In the genomic region with DNA sequence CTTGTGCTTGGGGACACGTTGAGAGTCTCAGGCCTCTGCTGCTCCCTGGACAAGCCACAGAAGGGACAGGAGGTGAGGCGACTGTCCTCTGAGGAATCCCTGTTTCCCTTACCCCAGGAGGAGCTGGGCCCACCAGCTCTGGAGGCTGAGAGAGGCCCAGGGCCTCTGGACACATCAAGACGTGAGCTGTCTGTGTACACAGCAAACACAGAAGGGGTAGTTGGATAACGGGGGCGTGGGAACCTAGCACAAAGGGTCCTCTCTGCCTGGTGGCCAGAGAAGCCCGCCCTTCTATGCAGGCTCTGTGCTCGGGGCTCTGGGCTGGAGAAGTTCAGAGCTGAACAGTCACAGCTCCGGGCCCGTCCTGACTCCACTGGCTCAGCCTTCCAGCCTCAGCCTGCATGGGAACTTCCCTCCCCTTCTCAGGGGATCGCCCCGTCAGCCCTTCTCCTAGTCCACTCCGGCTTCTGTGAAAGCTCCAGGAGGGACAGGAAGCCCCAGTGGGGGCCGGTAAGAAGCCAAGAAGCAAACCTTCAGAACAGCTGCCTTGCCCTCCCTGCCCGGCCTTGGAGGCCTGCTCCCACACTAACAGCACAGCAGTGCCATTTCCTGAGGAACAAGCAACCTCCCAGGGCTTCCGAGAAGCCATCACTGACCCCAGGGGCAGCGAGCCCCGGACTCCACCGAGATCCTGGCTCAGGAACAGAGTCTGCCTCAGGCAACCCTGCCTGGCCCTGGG, we compare ENCODE assay signal across 23 cellular contexts.
DNase-seq lines count a peak whose midpoint lies in the region; ATAC-seq and TF ChIP-seq lines count a peak whose summit lies in the region.
"Had no signal": no experiment of that assay in that cellular context is flagged by ENCODE, and none has a peak within 500 bp of the region (broad histone marks: within the 10 kb centered on the region; RNA-seq: fewer than 3 reads in every experiment).

No MANE protein-coding gene starts in this region.

- TF ChIP-seq CTCF in heart right ventricle (IDR thresholded peaks at IDR 0.05) (no peak), neural crest cell (conservative IDR thresholded peaks at IDR 0.05) (no peak)

- H3K36me3 Mint-ChIP-seq in neural crest cell (ENCODE audit: low read depth) = no peaks in the 10 kb centered on the region
- H3K36me3 Mint-ChIP-seq: activated naive CD4-positive, alpha-beta T cell treated with anti-CD3 and anti-CD28 coated beads, Interleukin-2, amount 50 U/mL, for 24 hours; naive thymus-derived CD8-positive, alpha-beta T cell had no signal

- peak; percentile 37 for ATAC-seq in Right ventricle myocardium superior (ENCODE audit: poor library complexity)
- ATAC-seq in heart right ventricle = peak; percentile 21 to 69 (median 44)
- no peak for ATAC-seq in stimulated activated naive CD8-positive, alpha-beta T cell treated with anti-CD3 and anti-CD28 coated beads, Interleukin-15, Interleukin-2, amounts not matched to agents 100 U/mL and 50 U/mL, for 24 hours
- ATAC-seq in HG03520 (IDR thresholded peaks at IDR 0.05; ENCODE audit: unreplicated experiment) = no peak
- ATAC-seq in left colon = no peak
- ATAC-seq: naive thymus-derived CD8-positive, alpha-beta T cell; Panc1 had no signal

- H3K4me1 ChIP-seq in heart right ventricle = peaks cover 0 to 19% (median 10%) of the 10 kb centered on the region in 9 donors
- H3K4me1 ChIP-seq: ascending aorta, stomach had no signal

- no peaks in the 10 kb centered on the region for H3K36me3 ChIP-seq in heart right ventricle
- H3K36me3 ChIP-seq: ascending aorta, stomach had no signal

- intact Hi-C loops in Right ventricle myocardium superior (cut with DNase I) = loop anchor here (5.0 kb wide), 1 partner anchor 33 kb away; no protein-coding TSS in a partner anchor
- intact Hi-C loops in cardiac septum (cut with DNase I) = no loop called here
- intact Hi-C loops in heart right ventricle (cut with DNase I) = loop anchor here in 1 of 10 donors (5.0 kb wide), 2 partner anchors 33 to 163 kb away; no protein-coding TSS in a partner anchor
- intact Hi-C loops in left colon (cut with DNase I, micrococcal nuclease) = no loop called here

- peak overlapping the region; percentile 57 for H3K27ac Mint-ChIP-seq in neural crest cell (ENCODE audit: unreplicated experiment)
- H3K27ac Mint-ChIP-seq: activated naive CD4-positive, alpha-beta T cell treated with anti-CD3 and anti-CD28 coated beads, Interleukin-2, amount 50 U/mL, for 24 hours; B cell had no signal

- peaks cover 40% of the 10 kb centered on the region for H3K4me1 Mint-ChIP-seq in neural crest cell

- no peaks in the 10 kb centered on the region for H3K9me3 Mint-ChIP-seq in neural crest cell
- H3K9me3 Mint-ChIP-seq: activated naive CD4-positive, alpha-beta T cell treated with anti-CD3 and anti-CD28 coated beads, Interleukin-2, amount 50 U/mL, for 24 hours; naive thymus-derived CD8-positive, alpha-beta T cell had no signal

- DNase-seq in Right ventricle myocardium superior (no peak), cardiac septum (ENCODE audit: low spot score) (no peak), heart right ventricle (peak in 1 of 2 donors; percentile 23), neural crest cell (ENCODE audit: low read depth, low spot score) (no peak), middle frontal gyrus (ENCODE audit: extremely low spot score, low spot score) (no peak), left colon (no peak)
- no peak for DNase-seq in stimulated activated naive CD8-positive, alpha-beta T cell treated with anti-CD3 and anti-CD28 coated beads, Interleukin-15, Interleukin-2, amounts not matched to agents 100 U/mL and 50 U/mL, for 24 hours
- DNase-seq: COR-L47; hippocampal formation; mesenchymal stem cell; naive thymus-derived CD8-positive, alpha-beta T cell; NCI-H1092 treated with DMSO at 0.1 percent for 48 hours; NCI-H2029 treated with DMSO at 0.1 percent for 48 hours; NCI-H446; stimulated activated CD4-positive, alpha-beta T cell treated with anti-CD3 and anti-CD28 coated beads, Interleukin-4, amount 100 ng/mL, for 24 hours; stomach; T-helper 9 cell had no signal

- no peak overlapping the region for H3K4me3 ChIP-seq in heart right ventricle
- H3K4me3 ChIP-seq: ascending aorta, skin epidermis, stomach had no signal

- H3K27ac ChIP-seq in heart right ventricle = peak overlapping the region in 8 of 10 donors; percentile 0 to 64 (median 34)
- H3K27ac ChIP-seq: ascending aorta had no signal

- no peaks in the 10 kb centered on the region for H3K27me3 ChIP-seq in heart right ventricle
- H3K27me3 ChIP-seq: ascending aorta had no signal

- H3K27me3 Mint-ChIP-seq in neural crest cell (ENCODE audit: low read depth) = no peaks in the 10 kb centered on the region
- H3K27me3 Mint-ChIP-seq: activated naive CD4-positive, alpha-beta T cell treated with anti-CD3 and anti-CD28 coated beads, Interleukin-2, amount 50 U/mL, for 24 hours; naive thymus-derived CD8-positive, alpha-beta T cell had no signal

- no peak overlapping the region for H3K4me3 Mint-ChIP-seq in neural crest cell
- H3K4me3 Mint-ChIP-seq: activated naive CD4-positive, alpha-beta T cell treated with anti-CD3 and anti-CD28 coated beads, Interleukin-2, amount 50 U/mL, for 24 hours; B cell; naive thymus-derived CD8-positive, alpha-beta T cell had no signal

- 51 to 55% methylated on average over 18 of the region's 18 CpGs for WGBS in heart right ventricle, 2 donors

- no peaks in the 10 kb centered on the region for H3K9me3 ChIP-seq in heart right ventricle
- H3K9me3 ChIP-seq: ascending aorta, stomach had no signal

Comparison
In these comparisons a context has a peak if more than half of its experiments do, and no peak if none do; other contexts are left out.
1. ATAC-seq: peak in Right ventricle myocardium superior (single experiment) and heart right ventricle (8 of 8); none in stimulated activated naive CD8-positive, alpha-beta T cell treated with anti-CD3 and anti-CD28 coated beads, Interleukin-15, Interleukin-2, amounts not matched to agents 100 U/mL and 50 U/mL, for 24 hours (single experiment), HG03520 (single experiment) and left colon (single experiment).